ENCODE assay signal across 1 cellular context in the genomic region with DNA sequence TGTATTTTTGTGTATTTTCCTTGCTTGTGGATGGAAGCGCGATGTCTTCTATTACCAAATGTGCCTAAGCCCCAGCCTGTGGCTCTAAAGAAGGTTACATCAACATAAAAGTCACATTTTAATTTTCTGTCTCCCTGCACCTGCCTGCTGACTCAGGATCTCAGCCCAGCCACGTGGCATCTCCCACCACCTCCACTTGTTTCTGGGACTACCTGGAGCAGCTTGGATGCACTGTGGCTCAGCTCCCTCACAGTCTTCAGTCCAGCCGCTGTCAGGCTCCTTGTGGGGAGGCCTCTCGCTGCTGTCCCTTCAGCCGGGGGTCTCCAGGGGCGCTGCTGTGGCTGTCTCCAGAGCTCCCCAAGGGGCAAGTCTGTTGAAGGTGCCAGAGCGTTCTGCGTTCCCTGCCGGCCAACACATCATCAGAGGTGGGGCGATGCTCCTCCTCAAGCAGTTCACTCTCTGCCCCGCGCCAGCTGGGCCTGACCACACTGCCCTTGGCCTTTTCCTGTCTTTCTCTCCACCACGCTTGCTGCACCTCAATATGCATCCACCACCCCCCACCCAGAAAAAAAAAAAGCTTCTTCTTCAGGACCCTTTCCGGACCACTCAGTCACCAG.
TF ChIP-seq lines count a peak whose summit lies in the region.

No MANE protein-coding gene starts in this region.

TF ChIP-seq in SK-N-SH, 30 proteins besides CTCF, POLR2A, EP300 and RAD21:
- TF ChIP-seq POLR2AphosphoS5 (IDR thresholded peaks at IDR 0.05; ENCODE audit: low read depth, low read length) (no peak), CHD2 (IDR thresholded peaks at IDR 0.05; ENCODE audit: low read length, partially characterized antibody) (no peak), FOXJ3 (CRISPR knock-in tag; IDR thresholded peaks at IDR 0.05) (no peak)
